In the genomic region with DNA sequence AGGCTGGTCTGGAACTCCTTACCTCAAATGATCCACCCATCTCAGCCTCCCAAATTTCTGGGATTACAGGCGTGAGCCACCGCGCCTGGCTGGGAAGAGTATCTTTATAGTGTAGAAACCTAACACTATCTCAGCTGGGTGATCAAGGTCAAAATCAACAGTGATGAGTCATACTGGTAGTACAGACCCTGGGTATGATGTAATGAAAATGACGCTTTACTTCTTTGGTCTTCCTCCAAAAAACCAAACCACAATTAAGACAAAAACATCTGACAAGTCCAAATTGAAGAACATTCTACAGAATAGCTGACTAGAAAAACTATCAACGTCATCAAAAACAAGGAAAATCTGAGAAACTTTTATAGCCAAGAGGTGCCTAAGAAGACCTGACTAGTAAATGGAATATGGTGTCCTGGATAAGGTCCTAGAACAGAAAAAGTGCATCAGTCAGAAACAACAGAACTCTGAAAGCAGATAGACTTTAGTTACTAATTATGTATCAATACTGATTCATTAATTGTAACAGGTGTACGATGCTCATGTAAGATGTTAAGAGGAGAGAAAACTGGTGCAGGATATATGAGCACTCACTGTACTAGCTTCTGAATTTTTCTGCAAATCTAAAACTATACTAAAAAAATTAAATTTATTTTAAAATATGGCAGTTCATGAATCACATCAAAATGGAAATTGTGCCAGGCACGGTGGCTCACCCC, we compare ENCODE assay signal across 10 cellular contexts. TPM values are rescaled to one million over a fixed set of nuclear protein-coding genes. Genes with fewer than 3 reads are reported as not detected.
DNase-seq lines count a peak whose midpoint lies in the region; ATAC-seq, FAIRE-seq and TF ChIP-seq lines count a peak whose summit lies in the region.
"Had no signal": no experiment of that assay in that cellular context is flagged by ENCODE, and none has a peak within 500 bp of the region (broad histone marks: within the 10 kb centered on the region; RNA-seq: fewer than 3 reads in every experiment).

No MANE protein-coding gene starts in this region.

- H3K27me3 ChIP-seq in GM12878 (replicated peaks in 1 of 2; ENCODE audit: control insufficient read depth in 2 of 2, insufficient read depth in 2 of 2, low read length in 1 of 2) = no peaks in the 10 kb centered on the region
- H3K27me3 ChIP-seq in vagina = no peaks in the 10 kb centered on the region

- H3K4me2 ChIP-seq in GM12878 (ENCODE audit: control insufficient read depth, insufficient read depth) = no peak overlapping the region

- DNase-seq in activated naive CD4-positive, alpha-beta T cell treated with Interleukin-2 at 50 U/mL for 16 hours = peak; percentile 12
- DNase-seq in activated naive CD4-positive, alpha-beta T cell treated with anti-CD3 and anti-CD28 coated beads, Interleukin-2, amount 50 U/mL, for 16 hours = no peak
- peak; percentile 19 for DNase-seq in LoVo (ENCODE audit: low spot score)
- DNase-seq in GM12878 (ENCODE audit: low read depth, low spot score) = peak; percentile 38
- DNase-seq in stromal cell of bone marrow (ENCODE audit: low read depth) = peak; percentile 28
- no peak for DNase-seq in hypothalamus (lab: John Stamatoyannopoulos, UW)
- DNase-seq in vagina (ENCODE audit: extremely low spot score in 2 of 2) = no peak

- TF ChIP-seq CTCF in GM12878 (IDR thresholded peaks at IDR 0.05 in 2 of 3, conservative IDR thresholded peaks at IDR 0.05 in 1 of 3; ENCODE audit: control insufficient read depth in 2 of 3, extremely low read depth in 1 of 3, insufficient read depth in 1 of 3, low read depth in 3 of 3, low read length in 3 of 3) = no peak
- no peak for TF ChIP-seq CTCF in vagina (IDR thresholded peaks at IDR 0.05)

- CTCF ChIA-PET in GM12878 (lab: Yijun Ruan, JAX) = interaction anchor here (0.6 to 1.1 kb wide), 2 partner anchors 18 to 397 kb away, joined by 3 to 4 read pairs; no protein-coding TSS in a partner anchor

- 28% methylated on average over 7 of the region's 7 CpGs for WGBS in GM12878 (ENCODE audit: insufficient coverage, insufficient replicate concordance, low lambda C conversion rate, missing lambda C conversion rate)

- ATAC-seq in GM12878 (peak; percentile 93), HG02970 (IDR thresholded peaks at IDR 0.05; ENCODE audit: low FRiP score, unreplicated experiment) (no peak)

- no peak overlapping the region for H2AFZ ChIP-seq in GM12878 (ENCODE audit: control insufficient read depth, low read depth, low read length)

- no peaks in the 10 kb centered on the region for H3K36me3 ChIP-seq in GM12878 (ENCODE audit: control insufficient read depth in 2 of 2, insufficient read depth in 2 of 2, low read length in 1 of 2)
- H3K36me3 ChIP-seq in vagina = no peaks in the 10 kb centered on the region

- no peak for TF ChIP-seq RAD21 in GM12878 (IDR thresholded peaks at IDR 0.05; ENCODE audit: insufficient read depth, low read depth, low read length)

- H4K20me1 ChIP-seq in GM12878 (ENCODE audit: control insufficient read depth, insufficient read depth) = no peaks in the 10 kb centered on the region

- RAD21 ChIA-PET in GM12878 (lab: Charles Lee; ENCODE audit: unreplicated experiment) = interaction anchor here (1.0 to 1.2 kb wide), 2 partner anchors 19 to 173 kb away, joined by 4 read pairs; no protein-coding TSS in a partner anchor

- POLR2A ChIA-PET in GM12878 (lab: Charles Lee) = no interaction called here

- no peaks in the 10 kb centered on the region for H3K79me2 ChIP-seq in GM12878 (ENCODE audit: control insufficient read depth, insufficient read depth, low read length)

- in situ Hi-C loops in GM12878 (cut with MboI) = no loop called here

- SMC1A ChIA-PET in GM12878 (lab: Charles Lee; ENCODE audit: uncharacterized antibody, unreplicated experiment) = interaction anchor here (1.0 to 1.4 kb wide), 2 partner anchors 10 to 326 kb away, joined by 4 read pairs; no protein-coding TSS in a partner anchor

- no peak overlapping the region for H3K9ac ChIP-seq in GM12878 (ENCODE audit: control insufficient read depth, insufficient read depth, low read length)

- TF ChIP-seq POLR2A in GM12878 (IDR thresholded peaks at IDR 0.05; ENCODE audit: low read depth, low read length) = no peak
- no peak for TF ChIP-seq POLR2A in vagina (IDR thresholded peaks at IDR 0.05)

- H3K4me3 ChIP-seq in GM12878 = no peak overlapping the region
- H3K4me3 ChIP-seq in vagina = no peak overlapping the region
- H3K4me3 ChIP-seq: SK-N-MC had no signal

- BruUV-seq in GM12878 (replicated peaks; lab: Mats Ljungman, UMichigan) = no TSS peak

- no peak overlapping the region for H3K27ac ChIP-seq in GM12878 (ENCODE audit: control insufficient read depth, insufficient read depth)
- no peak overlapping the region for H3K27ac ChIP-seq in vagina
- H3K27ac ChIP-seq: SK-N-MC had no signal

- H3K9me3 ChIP-seq in GM12878 (replicated peaks; ENCODE audit: control insufficient read depth, insufficient read depth, low read length) (no peaks in the 10 kb centered on the region), vagina (no peaks in the 10 kb centered on the region)

- TF ChIP-seq EP300 in GM12878 (IDR thresholded peaks at IDR 0.05; ENCODE audit: borderline replicate concordance in 1 of 2, control insufficient read depth in 1 of 2, low read depth in 2 of 2, low read length in 2 of 2) = peak in 1 of 2 experiments; percentile 85; a peak in 1 of 4 replicates

- FAIRE-seq in GM12878 (lab: Jason Lieb, UNC) = no peak
- FAIRE-seq: islet of Langerhans had no signal

- H3K4me1 ChIP-seq in GM12878 (ENCODE audit: control insufficient read depth, insufficient read depth, low read length) (peaks cover 5% of the 10 kb centered on the region; the same call in 1 of the 2 replicates), vagina (no peaks in the 10 kb centered on the region)

- intact Hi-C loops in GM12878 (cut with micrococcal nuclease; ENCODE audit: unreplicated experiment) = no loop called here
- intact Hi-C loops in vagina (cut with DNase I) = no loop called here

TF ChIP-seq in GM12878, 131 proteins besides CTCF, POLR2A, EP300 and RAD21 (continues in another document):
- TF ChIP-seq RAD51 (IDR thresholded peaks at IDR 0.05) (0 out of 2 replicates have a peak, but pooled peaks have one; percentile 31), HDGF (IDR thresholded peaks at IDR 0.05) (no peak), NR2F1 (conservative IDR thresholded peaks at IDR 0.05) (peak; percentile 89), RFX5 (IDR thresholded peaks at IDR 0.05; ENCODE audit: low read depth, low read length) (no peak), CREM (IDR thresholded peaks at IDR 0.05; ENCODE audit: low read depth) (peak; percentile 90), NFIC (IDR thresholded peaks at IDR 0.05; ENCODE audit: low read depth, low read length) (peak; percentile 78; the same call in 1 of the 2 replicates), ETV6 (conservative IDR thresholded peaks at IDR 0.05 in 1 of 2, IDR thresholded peaks at IDR 0.05 in 1 of 2; ENCODE audit: borderline replicate concordance in 1 of 2, low read depth in 1 of 2) (0 out of 4 replicates have a peak, but pooled peaks of 1 of the 2 experiments have one; percentile 47), MTA2 (IDR thresholded peaks at IDR 0.05; ENCODE audit: low read depth) (peak; percentile 85), MEF2A (IDR thresholded peaks at IDR 0.05; ENCODE audit: insufficient read depth, low read depth, low read length) (no peak), ESRRA (IDR thresholded peaks at IDR 0.05; ENCODE audit: low read length) (peak; percentile 86; the same call in 1 of the 2 replicates)
- TF ChIP-seq, protein P1, sequence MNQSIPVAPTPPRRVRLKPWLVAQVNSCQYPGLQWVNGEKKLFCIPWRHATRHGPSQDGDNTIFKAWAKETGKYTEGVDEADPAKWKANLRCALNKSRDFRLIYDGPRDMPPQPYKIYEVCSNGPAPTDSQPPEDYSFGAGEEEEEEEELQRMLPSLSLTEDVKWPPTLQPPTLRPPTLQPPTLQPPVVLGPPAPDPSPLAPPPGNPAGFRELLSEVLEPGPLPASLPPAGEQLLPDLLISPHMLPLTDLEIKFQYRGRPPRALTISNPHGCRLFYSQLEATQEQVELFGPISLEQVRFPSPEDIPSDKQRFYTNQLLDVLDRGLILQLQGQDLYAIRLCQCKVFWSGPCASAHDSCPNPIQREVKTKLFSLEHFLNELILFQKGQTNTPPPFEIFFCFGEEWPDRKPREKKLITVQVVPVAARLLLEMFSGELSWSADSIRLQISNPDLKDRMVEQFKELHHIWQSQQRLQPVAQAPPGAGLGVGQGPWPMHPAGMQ (IDR thresholded peaks at IDR 0.05; ENCODE audit: borderline replicate concordance) = no peak
- TF ChIP-seq, protein P2, sequence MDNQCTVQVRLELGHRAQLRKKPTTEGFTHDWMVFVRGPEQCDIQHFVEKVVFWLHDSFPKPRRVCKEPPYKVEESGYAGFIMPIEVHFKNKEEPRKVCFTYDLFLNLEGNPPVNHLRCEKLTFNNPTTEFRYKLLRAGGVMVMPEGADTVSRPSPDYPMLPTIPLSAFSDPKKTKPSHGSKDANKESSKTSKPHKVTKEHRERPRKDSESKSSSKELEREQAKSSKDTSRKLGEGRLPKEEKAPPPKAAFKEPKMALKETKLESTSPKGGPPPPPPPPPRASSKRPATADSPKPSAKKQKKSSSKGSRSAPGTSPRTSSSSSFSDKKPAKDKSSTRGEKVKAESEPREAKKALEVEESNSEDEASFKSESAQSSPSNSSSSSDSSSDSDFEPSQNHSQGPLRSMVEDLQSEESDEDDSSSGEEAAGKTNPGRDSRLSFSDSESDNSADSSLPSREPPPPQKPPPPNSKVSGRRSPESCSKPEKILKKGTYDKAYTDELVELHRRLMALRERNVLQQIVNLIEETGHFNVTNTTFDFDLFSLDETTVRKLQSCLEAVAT (IDR thresholded peaks at IDR 0.05) = peak; percentile 54

RNA-seq across cellular contexts. Expression of a gene that starts 25.4 kb away (rescaled TPM):
- 2.8 and 6.7 TPM in 2 replicates for total RNA-seq in GM12878 (2013; cell fraction: nucleolus; rRNA removed)
- total RNA-seq in GM12878 (2014; rRNA removed) (22.9 and 23.8 TPM in 2 replicates), GM12878 (2014; rRNA removed; fragmentation: Illumina TruSeq; extraction: Trizol) (35.3 and 35.5 TPM in 2 replicates), GM12878 (2021) (28.6 and 31.3 TPM in 2 replicates), vagina (20.1 TPM)
- polyA plus RNA-seq in GM12878 (2011; ENCODE audit: low read depth) = 27.9 TPM
- polyA plus RNA-seq in GM12878 (2011; rRNA removed) (31.9 and 38.3 TPM in 2 replicates), GM12878 (2014; fragmentation: Illumina TruSeq; extraction: Trizol) (59.7 and 74.3 TPM in 2 replicates), GM12878 (2014; fragmentation: Nextera tagmentation; extraction: Ambion mirVana) (100 to 1,000 TPM; 109 to 111 TPM), GM12878 (2014; rRNA removed) (39.1 and 42.6 TPM in 2 replicates), GM12878 (2016; fragmentation: Nextera tagmentation; extraction: Ambion mirVana) (10 to 100 TPM; 75.6 to 81.7 TPM)
- 18.2 and 23.2 TPM in 2 replicates for polyA plus RNA-seq in GM12878 (2011; cell fraction: cytosol; rRNA removed)
- 7.4 and 10.0 TPM in 2 replicates for polyA plus RNA-seq in GM12878 (2011; cell fraction: nucleus; rRNA removed)
- polyA plus RNA-seq in GM12878 (2012) = 21.7 and 25.6 TPM in 2 replicates
- 11.8 and 13.0 TPM in 2 replicates for polyA minus RNA-seq in GM12878 (2011; rRNA and poly(A)+ RNA removed)
- 6.4 and 8.2 TPM in 2 replicates for polyA minus RNA-seq in GM12878 (2011; cell fraction: cytosol; rRNA and poly(A)+ RNA removed)
- 2.9 and 9.7 TPM in 2 replicates for polyA minus RNA-seq in GM12878 (2011; cell fraction: nucleus; rRNA and poly(A)+ RNA removed)

Comparison
In these comparisons a context has a peak if more than half of its experiments do, and no peak if none do; other contexts are left out.
1. DNase-seq: peak in activated naive CD4-positive, alpha-beta T cell treated with Interleukin-2 at 50 U/mL for 16 hours (single experiment), LoVo (single experiment), GM12878 (single experiment) and stromal cell of bone marrow (single experiment); none in activated naive CD4-positive, alpha-beta T cell treated with anti-CD3 and anti-CD28 coated beads, Interleukin-2, amount 50 U/mL, for 16 hours (single experiment), hypothalamus (0 of 51) and vagina (0 of 2).